Comparison of ENCODE assay signal across 8 cellular contexts in the genomic region with DNA sequence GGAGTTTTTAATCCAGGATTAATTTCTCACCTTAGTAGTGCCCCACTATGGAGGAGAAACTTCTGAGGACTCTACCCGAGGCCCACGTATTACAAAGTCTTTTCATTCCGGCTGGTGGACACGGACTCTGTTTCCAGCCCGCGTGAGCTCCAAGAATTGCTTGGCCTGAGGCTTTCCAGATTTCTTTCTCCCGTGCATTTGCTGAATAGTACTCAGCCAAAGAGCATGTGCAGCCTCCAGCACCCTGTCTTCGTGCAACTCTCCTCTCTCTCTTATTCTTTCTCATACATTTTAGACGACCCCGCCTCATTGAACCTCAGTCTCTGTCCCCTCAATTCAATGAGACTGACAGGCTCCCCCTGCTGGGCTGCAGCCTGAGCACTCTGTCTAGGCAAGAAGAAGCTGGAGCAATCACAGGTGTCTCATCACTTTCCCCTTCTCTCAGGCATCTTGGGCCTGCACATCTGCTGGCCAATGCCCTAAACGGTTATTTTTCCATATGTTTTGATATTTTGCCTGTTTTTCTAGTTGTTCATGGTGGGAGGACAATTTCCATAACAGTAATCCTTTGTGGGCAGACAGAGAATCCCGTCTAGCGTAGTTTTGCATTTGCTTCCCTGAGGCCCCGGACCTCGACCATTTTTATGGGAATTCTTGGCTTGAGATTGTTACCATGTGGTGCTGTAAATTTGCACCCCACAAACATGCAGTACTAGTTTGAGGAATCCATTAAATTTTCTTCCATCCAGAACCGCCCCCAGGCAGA. TPM values are rescaled to one million over a fixed set of nuclear protein-coding genes. Genes with fewer than 3 reads are reported as not detected.
DNase-seq lines count a peak whose midpoint lies in the region; ATAC-seq, FAIRE-seq and TF ChIP-seq lines count a peak whose summit lies in the region.

No MANE protein-coding gene starts in this region.

- peak; percentile 83 for FAIRE-seq in GM12891 (lab: Jason Lieb, UNC)

- H3K9me3 Mint-ChIP-seq in chondrocyte (ENCODE audit: low read depth) = no peaks in the 10 kb centered on the region

- H3K27ac Mint-ChIP-seq in chondrocyte (ENCODE audit: unreplicated experiment) = no peak overlapping the region

- no peaks in the 10 kb centered on the region for H3K27me3 ChIP-seq in lower lobe of right lung (ENCODE audit: low read depth)

- peaks cover 3% of the 10 kb centered on the region for H3K4me1 Mint-ChIP-seq in chondrocyte (ENCODE audit: low read depth)

- no peak overlapping the region for H3K4me3 Mint-ChIP-seq in chondrocyte (ENCODE audit: unreplicated experiment)

- intact Hi-C loops in lower lobe of right lung (cut with DNase I) = no loop called here

- ATAC-seq in lower lobe of right lung (peak; percentile 66 to 83), HG03196 (IDR thresholded peaks at IDR 0.05; ENCODE audit: unreplicated experiment) (no peak)

- peak; percentile 81 for TF ChIP-seq CTCF in chondrocyte (IDR thresholded peaks at IDR 0.05)
- peak; percentile 77 for TF ChIP-seq CTCF in lower lobe of right lung (IDR thresholded peaks at IDR 0.05)

- no peaks in the 10 kb centered on the region for H3K9me3 ChIP-seq in lower lobe of right lung

- DNase-seq in 8988T (peak; percentile 34), GM12891 (ENCODE audit: insufficient read length, low spot score) (peak; percentile 39), NCI-H1048 (lab: John Stamatoyannopoulos, UW) (peak; percentile 68), chondrocyte (ENCODE audit: low spot score) (no peak), lower lobe of right lung (peak; percentile 76)
- DNase-seq in activated CD4-positive, alpha-beta T cell treated with anti-CD3 and anti-CD28 coated beads for 1 hour = peak; percentile 59
- DNase-seq in stimulated activated CD8-positive, alpha-beta memory T cell treated with anti-CD3 and anti-CD28 coated beads, Interleukin-15, amount 100 ng/mL, for 1 hour (ENCODE audit: low read depth) = peak; percentile 63

- no peak overlapping the region for H3K27ac ChIP-seq in lower lobe of right lung

- peaks cover 37% of the 10 kb centered on the region for H3K4me1 ChIP-seq in lower lobe of right lung

- no peaks in the 10 kb centered on the region for H3K27me3 Mint-ChIP-seq in chondrocyte (ENCODE audit: low read depth)

- H3K36me3 ChIP-seq in lower lobe of right lung = no peaks in the 10 kb centered on the region

- no peak for TF ChIP-seq POLR2A in GM12891 (IDR thresholded peaks at IDR 0.05; ENCODE audit: low read depth, low read length)

- H3K4me3 ChIP-seq in lower lobe of right lung = peak overlapping the region; percentile 24

- H3K36me3 Mint-ChIP-seq in chondrocyte (ENCODE audit: low read depth) = no peaks in the 10 kb centered on the region

TF ChIP-seq in GM12891, 5 proteins besides CTCF, POLR2A, EP300 and RAD21:
- TF ChIP-seq SPI1 (IDR thresholded peaks at IDR 0.05; ENCODE audit: low read depth, low read length) (no peak), POLR2AphosphoS5 (IDR thresholded peaks at IDR 0.05; ENCODE audit: low read depth, low read length) (no peak), TAF1 (IDR thresholded peaks at IDR 0.05; ENCODE audit: low read depth, low read length) (no peak), POU2F2 (IDR thresholded peaks at IDR 0.05; ENCODE audit: low read depth, low read length) (no peak), PAX5 (IDR thresholded peaks at IDR 0.05; ENCODE audit: insufficient read depth, low read length, severe bottlenecking) (no peak)

RNA-seq across cellular contexts. Expression of a gene that starts 50.0 kb away (rescaled TPM):
- 13.3 TPM for polyA plus RNA-seq in GM12891 (2012; ENCODE audit: low read depth, missing spikeins)
- 30.3 to 38.7 TPM (median 38.6 TPM) in 3 replicates for total RNA-seq in chondrocyte
- 51.1 TPM for total RNA-seq in lower lobe of right lung
